Comparison of ENCODE assay signal across 16 cellular contexts in the genomic region with DNA sequence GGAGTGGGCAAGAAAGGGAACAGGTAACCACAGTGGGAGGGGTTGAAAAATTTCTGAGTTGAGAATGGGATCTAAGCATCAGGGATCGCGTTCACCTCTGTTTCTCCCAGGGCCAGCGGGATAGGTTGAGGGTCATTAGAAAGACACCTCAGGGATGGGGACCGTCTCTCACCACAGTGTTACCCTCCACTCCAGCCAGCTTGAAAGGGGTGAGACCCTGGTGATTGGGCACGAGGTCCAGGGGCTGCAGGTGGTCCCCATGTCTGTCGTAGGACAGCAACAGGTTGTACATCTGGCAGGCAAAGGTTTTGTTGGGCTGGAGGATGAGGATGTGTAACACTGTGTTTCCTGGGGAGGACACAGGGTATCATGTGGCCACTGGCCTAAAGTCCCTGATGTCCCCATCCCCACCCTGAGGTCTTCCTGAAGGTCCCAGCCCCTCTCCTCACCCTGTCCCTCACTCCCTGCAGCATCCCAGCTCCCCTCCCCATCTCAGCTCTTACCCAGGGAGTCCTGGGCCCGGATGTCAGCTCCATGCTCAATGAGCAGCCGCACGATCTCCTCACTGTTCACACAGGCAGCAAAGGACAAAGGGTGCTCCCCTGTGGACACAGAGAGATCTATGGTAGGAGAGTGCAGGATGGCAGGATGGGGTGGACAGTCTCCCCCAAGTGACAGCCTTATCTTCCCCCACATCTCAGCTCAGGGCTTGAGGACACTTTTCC. TPM values are rescaled to one million over a fixed set of nuclear protein-coding genes. Genes with fewer than 3 reads are reported as not detected.
DNase-seq lines count a peak whose midpoint lies in the region; ATAC-seq and TF ChIP-seq lines count a peak whose summit lies in the region.
"Had no signal": no experiment of that assay in that cellular context is flagged by ENCODE, and none has a peak within 500 bp of the region (broad histone marks: within the 10 kb centered on the region; RNA-seq: fewer than 3 reads in every experiment).

No MANE protein-coding gene starts in this region.

- no peak for TF ChIP-seq EP300 in esophagus muscularis mucosa (IDR thresholded peaks at IDR 0.05)

- peak overlapping the region; percentile 48 for H3K27ac Mint-ChIP-seq in nephron progenitor cell
- H3K27ac Mint-ChIP-seq: CD8-positive, alpha-beta memory T cell had no signal

- H3K36me3 Mint-ChIP-seq in nephron progenitor cell (ENCODE audit: low read depth): peaks cover 56% of the 10 kb centered on the region

- no peaks in the 10 kb centered on the region for H3K4me1 ChIP-seq in esophagus muscularis mucosa
- H3K4me1 ChIP-seq: BLaER1, Caco-2 had no signal

- H3K4me3 Mint-ChIP-seq in nephron progenitor cell: no peak overlapping the region

- intact Hi-C loops in cardiac septum (cut with DNase I): no loop called here
- intact Hi-C loops in left ventricle myocardium superior (cut with micrococcal nuclease): no loop called here
- intact Hi-C loops in esophagus muscularis mucosa (cut with DNase I): no loop called here

- peak; percentile 49 for DNase-seq in cardiac septum (ENCODE audit: low spot score)
- DNase-seq in left ventricle myocardium superior: no peak
- DNase-seq in coronary artery (ENCODE audit: low spot score): peak; percentile 62
- DNase-seq in nephron progenitor cell: no peak
- DNase-seq in GM20000 (ENCODE audit: low spot score): no peak
- DNase-seq in esophagus muscularis mucosa (ENCODE audit: extremely low spot score): no peak
- DNase-seq: 8988T; AML-193; CD8-positive, alpha-beta memory T cell; DND-41; GDM1; GM23248 had no signal

- no peak for ATAC-seq in left ventricle myocardium superior
- ATAC-seq in GM19395 (IDR thresholded peaks at IDR 0.05; ENCODE audit: unreplicated experiment): no peak

- peaks cover 25% of the 10 kb centered on the region for H3K27me3 Mint-ChIP-seq in nephron progenitor cell (ENCODE audit: low read depth, poor library complexity)

- WGBS in esophagus muscularis mucosa: 74% methylated on average over 9 of the region's 9 CpGs

- H3K4me3 ChIP-seq in coronary artery: no peak overlapping the region
- no peak overlapping the region for H3K4me3 ChIP-seq in esophagus muscularis mucosa
- H3K4me3 ChIP-seq: BLaER1, GM23248 had no signal

- H3K9me3 ChIP-seq in esophagus muscularis mucosa: no peaks in the 10 kb centered on the region
- H3K9me3 ChIP-seq: BLaER1, Caco-2 had no signal

- TF ChIP-seq POLR2A in esophagus muscularis mucosa (IDR thresholded peaks at IDR 0.05; ENCODE audit: low read depth): no peak

- TF ChIP-seq CTCF in coronary artery (IDR thresholded peaks at IDR 0.05) (no peak), nephron progenitor cell (IDR thresholded peaks at IDR 0.05) (no peak), GM20000 (IDR thresholded peaks at IDR 0.05; ENCODE audit: extremely low read depth, missing control alignments) (no peak), esophagus muscularis mucosa (IDR thresholded peaks at IDR 0.05) (no peak)

- H3K4me1 Mint-ChIP-seq in nephron progenitor cell: peaks cover 4% of the 10 kb centered on the region

- peaks cover 0 to 34% (median 0%) of the 10 kb centered on the region in 4 donors for H3K27me3 ChIP-seq in esophagus muscularis mucosa
- H3K27me3 ChIP-seq: BLaER1 had no signal

- no peak overlapping the region for H3K27ac ChIP-seq in coronary artery
- no peak overlapping the region for H3K27ac ChIP-seq in esophagus muscularis mucosa (replicated peaks in 1 of 4)
- H3K27ac ChIP-seq: BLaER1, GM23248, HL-60 had no signal

- H3K9me3 Mint-ChIP-seq in nephron progenitor cell: no peaks in the 10 kb centered on the region
- H3K9me3 Mint-ChIP-seq: CD8-positive, alpha-beta memory T cell had no signal

- no peaks in the 10 kb centered on the region for H3K36me3 ChIP-seq in esophagus muscularis mucosa

RNA-seq across cellular contexts. Expression of gene TRPV6, which starts 9.1 kb away (rescaled TPM):
- total RNA-seq in cardiac septum: not detected
- total RNA-seq in left ventricle myocardium superior: 0.05 TPM
- total RNA-seq in esophagus muscularis mucosa: not detected
- total RNA-seq: CD8-positive, alpha-beta memory T cell; GM23248 had no signal

RNA-seq across cellular contexts. Expression of gene EPHB6, which starts 21.5 kb away (rescaled TPM):
- 2.0 TPM for total RNA-seq in cardiac septum
- total RNA-seq in left ventricle myocardium superior: 3.9 TPM
- 10 to 100 TPM in 1 of 4 donors, 1 to 10 TPM in 3; 3.3 to 10.5 (median 5.5) TPM for total RNA-seq in esophagus muscularis mucosa

RNA-seq across cellular contexts. Expression of gene TRPV5, which starts 57.1 kb away (rescaled TPM):
- total RNA-seq in cardiac septum (not detected), left ventricle myocardium superior (not detected), esophagus muscularis mucosa (under 1 TPM in 1 of 4 donors, not detected in 3; 0.17 TPM)
- total RNA-seq: Caco-2; CD8-positive, alpha-beta memory T cell; GM23248 had no signal

Comparison
In these comparisons a context has a peak if more than half of its experiments do, and no peak if none do; other contexts are left out.
1. DNase-seq: peak in cardiac septum (single experiment) and coronary artery (single experiment); none in left ventricle myocardium superior (single experiment), nephron progenitor cell (single experiment), GM20000 (single experiment) and esophagus muscularis mucosa (single experiment).